Comparison of ENCODE assay signal across 26 cellular contexts in the genomic region with DNA sequence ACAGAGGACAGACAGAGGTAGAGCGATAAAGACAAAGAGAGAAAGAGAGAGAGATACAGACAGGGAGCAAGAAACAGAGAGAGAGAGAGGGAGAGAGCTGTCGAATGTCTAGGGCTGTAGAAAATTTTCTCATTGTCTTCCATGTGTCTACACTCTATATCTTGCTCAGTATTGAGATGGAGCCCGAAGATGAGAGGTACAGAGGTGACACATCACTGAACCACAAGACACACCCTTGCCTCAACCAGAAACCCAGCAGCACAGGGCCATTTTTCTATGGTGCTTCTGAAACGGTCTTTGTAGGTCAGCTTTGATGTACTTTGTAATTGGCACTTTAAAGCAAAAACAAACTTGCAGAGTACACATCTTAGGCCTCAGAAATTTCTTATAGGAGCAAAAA.
A peak's percentile ranks its signal among the peaks of the same experiment; 100 is the strongest.
DNase-seq lines count a peak whose midpoint lies in the region; ATAC-seq and TF ChIP-seq lines count a peak whose summit lies in the region.
"Had no signal": no experiment of that assay in that cellular context is flagged by ENCODE, and none has a peak within 500 bp of the region (broad histone marks: within the 10 kb centered on the region; RNA-seq: fewer than 3 reads in every experiment).

No MANE protein-coding gene starts in this region.

- H3K27me3 Mint-ChIP-seq in MCF 10A (ENCODE audit: insufficient read depth, unreplicated experiment) = no peaks in the 10 kb centered on the region
- H3K27me3 Mint-ChIP-seq in chondrocyte (ENCODE audit: low read depth) = no peaks in the 10 kb centered on the region
- H3K27me3 Mint-ChIP-seq: IgD-negative memory B cell had no signal

- H3K27me3 ChIP-seq in mammary epithelial cell (ENCODE audit: insufficient read depth, low read length) = no peaks in the 10 kb centered on the region
- no peaks in the 10 kb centered on the region for H3K27me3 ChIP-seq in psoas muscle (ENCODE audit: insufficient read depth in 3 of 3, low read length in 2 of 3)
- no peaks in the 10 kb centered on the region for H3K27me3 ChIP-seq in transverse colon
- H3K27me3 ChIP-seq: BE2C, left lung, MG63 had no signal

- DNase-seq in MCF 10A (ENCODE audit: unreplicated experiment) (no peak), mammary epithelial cell (no peak), chondrocyte (ENCODE audit: low spot score) (no peak), psoas muscle (no peak), transverse colon (no peak), AG08396 (ENCODE audit: low spot score) (no peak), SIG-M5 treated with dmso at 0.1 percent for 504 hours (lab: John Stamatoyannopoulos, UW; ENCODE audit: unreplicated experiment) (no peak)
- DNase-seq: 8988T; activated B cell treated with CpG ODN at 0.5 μM for 24 hours; activated CD4-positive, alpha-beta T cell treated with anti-CD3 and anti-CD28 coated beads, Interleukin-2, amount 50 U/mL, for 48 hours; BE2C; DMS79; immature natural killer cell; left lung; MG63; NCI-H1417; NCI-H2107; NCI-H510A; small intestine; stimulated activated naive CD4-positive, alpha-beta T cell; T-helper 9 cell; trophoblast cell had no signal

- TF ChIP-seq POLR2A in transverse colon (IDR thresholded peaks at IDR 0.05) = no peak

- H3K9me3 Mint-ChIP-seq in MCF 10A (ENCODE audit: unreplicated experiment) (no peaks in the 10 kb centered on the region), chondrocyte (ENCODE audit: low read depth) (no peaks in the 10 kb centered on the region)
- H3K9me3 Mint-ChIP-seq: IgD-negative memory B cell, immature natural killer cell, neural crest cell had no signal

- H3K9me3 ChIP-seq in mammary epithelial cell (replicated peaks; ENCODE audit: insufficient read depth, low read length) (no peaks in the 10 kb centered on the region), psoas muscle (no peaks in the 10 kb centered on the region), transverse colon (no peaks in the 10 kb centered on the region)
- H3K9me3 ChIP-seq: BE2C, left lung, MG63 had no signal

- H3K4me2 ChIP-seq in mammary epithelial cell (ENCODE audit: insufficient read depth, low read depth, low read length) = no peak overlapping the region

- peaks cover 17% of the 10 kb centered on the region for H3K4me1 ChIP-seq in mammary epithelial cell (ENCODE audit: insufficient read depth, low read length)
- peaks cover 33% of the 10 kb centered on the region for H3K4me1 ChIP-seq in psoas muscle
- H3K4me1 ChIP-seq in transverse colon = peaks cover 7 to 40% (median 13%) of the 10 kb centered on the region in 4 donors

- CTCF ChIA-PET in MCF 10A (lab: Yijun Ruan, JAX) = interaction anchor here (0.7 to 0.8 kb wide), 2 partner anchors 184 to 339 kb away, joined by 3 read pairs; no protein-coding TSS in a partner anchor
- CTCF ChIA-PET in mammary epithelial cell (lab: Charles Lee; ENCODE audit: low non-redundant PET) = no interaction called here

- no peak overlapping the region for H3K9ac ChIP-seq in mammary epithelial cell (ENCODE audit: insufficient read depth, low read length)

- ATAC-seq in psoas muscle (no peak), GM19397 (IDR thresholded peaks at IDR 0.05; ENCODE audit: unreplicated experiment) (no peak)
- ATAC-seq: GM12878, left lung had no signal

- dilution Hi-C loops in mammary epithelial cell (cut with HindIII; ENCODE audit: low sequenced_read_pairs) = loop anchor here (5.0 kb wide), 1 partner anchor 66 kb away; no protein-coding TSS in a partner anchor

- peaks cover 26% of the 10 kb centered on the region for H3K4me1 Mint-ChIP-seq in MCF 10A (ENCODE audit: insufficient read depth, unreplicated experiment)
- peaks cover 62% of the 10 kb centered on the region for H3K4me1 Mint-ChIP-seq in chondrocyte (ENCODE audit: low read depth)
- H3K4me1 Mint-ChIP-seq: activated B cell treated with CpG ODN at 0.5 μM for 24 hours, immature natural killer cell had no signal

- no TSS peak for BruUV-seq in MCF 10A (replicated peaks; lab: Mats Ljungman, UMichigan)
- no TSS peak for BruUV-seq in mammary epithelial cell (replicated peaks; lab: Mats Ljungman, UMichigan)

- in situ Hi-C loops in mammary epithelial cell (cut with MboI; ENCODE audit: low sequenced_read_pairs in 2 of 2) (no loop called here), transverse colon (cut with MboI; ENCODE audit: low pct_ligation_motif_present in 1 of 4, low pct_unique_long_range_greater_than_20kb in 1 of 4, low sequenced_read_pairs in 3 of 4) (no loop called here)

- no peak overlapping the region for H3K27ac ChIP-seq in mammary epithelial cell (ENCODE audit: insufficient read depth, low read depth, low read length)
- peak overlapping the region; percentile 83 for H3K27ac ChIP-seq in psoas muscle
- peak overlapping the region; percentile 19 to 83 (median 74) for H3K27ac ChIP-seq in transverse colon

- H3K4me3 Mint-ChIP-seq in MCF 10A (ENCODE audit: unreplicated experiment) (no peak overlapping the region), chondrocyte (ENCODE audit: unreplicated experiment) (no peak overlapping the region)
- H3K4me3 Mint-ChIP-seq: activated B cell treated with CpG ODN at 0.5 μM for 24 hours, IgD-negative memory B cell, immature natural killer cell, neural crest cell had no signal

- peaks cover 89% of the 10 kb centered on the region for H3K36me3 Mint-ChIP-seq in MCF 10A (ENCODE audit: insufficient read depth, unreplicated experiment)
- peaks cover 36% of the 10 kb centered on the region for H3K36me3 Mint-ChIP-seq in chondrocyte (ENCODE audit: low read depth)
- H3K36me3 Mint-ChIP-seq: immature natural killer cell had no signal

- 88% methylated on average over 4 of the region's 4 CpGs for WGBS in mammary epithelial cell (ENCODE audit: low coverage, missing lambda C conversion rate)
- WGBS in psoas muscle, 3 donors = 84 to 93% (median 87%) methylated on average over 4 of the region's 4 CpGs
- 75 to 81% methylated on average over 3 to 4 of the region's 4 CpGs for WGBS in transverse colon (ENCODE audit: low coverage in 1 of 2), 2 donors

- no peak for TF ChIP-seq EP300 in transverse colon (IDR thresholded peaks at IDR 0.05; ENCODE audit: low read depth)

- POLR2A ChIA-PET in MCF 10A (lab: Yijun Ruan, JAX) = no interaction called here

- H3K27ac Mint-ChIP-seq in MCF 10A (ENCODE audit: low read depth, unreplicated experiment) = peak overlapping the region; percentile 79
- H3K27ac Mint-ChIP-seq in chondrocyte (ENCODE audit: unreplicated experiment) = peak overlapping the region; percentile 90
- H3K27ac Mint-ChIP-seq: activated B cell treated with CpG ODN at 0.5 μM for 24 hours, IgD-negative memory B cell, immature natural killer cell had no signal

- H4K20me1 ChIP-seq in mammary epithelial cell (ENCODE audit: insufficient read depth, low read length) = no peaks in the 10 kb centered on the region

- no peak overlapping the region for H3K4me3 ChIP-seq in mammary epithelial cell (replicated peaks in 1 of 3; ENCODE audit: insufficient read depth in 1 of 3, low read depth in 2 of 3, low read length in 3 of 3)
- H3K4me3 ChIP-seq in psoas muscle = no peak overlapping the region
- no peak overlapping the region for H3K4me3 ChIP-seq in transverse colon
- H3K4me3 ChIP-seq: GM12878, left lung, MG63 had no signal

- H3K36me3 ChIP-seq in mammary epithelial cell (ENCODE audit: insufficient read depth, low read length) = no peaks in the 10 kb centered on the region
- H3K36me3 ChIP-seq in psoas muscle (ENCODE audit: insufficient read depth in 1 of 2, low read depth in 1 of 2) = peaks cover 0 to 13% of the 10 kb centered on the region in 2 donors
- peaks cover 0 to 12% (median 3%) of the 10 kb centered on the region in 4 donors for H3K36me3 ChIP-seq in transverse colon
- H3K36me3 ChIP-seq: BE2C had no signal

- intact Hi-C loops in MCF 10A (cut with micrococcal nuclease) = loop anchor here (10.0 kb wide), 1 partner anchor 417 kb away; no protein-coding TSS in a partner anchor
- intact Hi-C loops in mammary epithelial cell (cut with micrococcal nuclease) = loop anchor here (10.0 kb wide), 1 partner anchor 157 kb away; the partner anchor contains the start of gene STARD13
- intact Hi-C loops in psoas muscle (cut with DNase I) = loop anchor here (5.0 to 10.0 kb wide), 3 partner anchors 157 to 417 kb away; partner anchors contain the start of gene STARD13 (in 1 of the 2)
- intact Hi-C loops in transverse colon (cut with DNase I; ENCODE audit: low total_unique reads) = no loop called here

- TF ChIP-seq CTCF in MCF 10A (IDR thresholded peaks at IDR 0.05; ENCODE audit: unreplicated experiment) (no peak), mammary epithelial cell (conservative IDR thresholded peaks at IDR 0.05 in 1 of 2, IDR thresholded peaks at IDR 0.05 in 1 of 2; ENCODE audit: extremely low read depth in 1 of 2, insufficient read depth in 1 of 2, low read depth in 1 of 2, low read length in 2 of 2) (no peak), chondrocyte (IDR thresholded peaks at IDR 0.05) (no peak), psoas muscle (IDR thresholded peaks at IDR 0.05) (no peak), transverse colon (IDR thresholded peaks at IDR 0.05) (no peak)

- H2AFZ ChIP-seq in mammary epithelial cell (ENCODE audit: low read depth, low read length) = no peak overlapping the region

- peaks cover 3% of the 10 kb centered on the region for H3K79me2 ChIP-seq in mammary epithelial cell (ENCODE audit: insufficient read depth, low read length)
